Comparison of ENCODE assay signal across 11 cellular contexts in genomic region chr1:115764541-115764940, GRCh38. TPM values are rescaled to one million over a fixed set of nuclear protein-coding genes. Genes with fewer than 3 reads are reported as not detected.
DNase-seq lines count a peak whose midpoint lies in the region; ATAC-seq and TF ChIP-seq lines count a peak whose summit lies in the region.
"Had no signal": no experiment of that assay in that cellular context is flagged by ENCODE, and none has a peak within 500 bp of the region (broad histone marks: within the 10 kb centered on the region; RNA-seq: fewer than 3 reads in every experiment).

No MANE protein-coding gene starts in this region.

- H3K4me3 ChIP-seq in gastroesophageal sphincter = no peak overlapping the region
- H3K4me3 ChIP-seq in tibial nerve = no peak overlapping the region
- H3K4me3 ChIP-seq in testis = no peak overlapping the region

- 8% methylated on average over 1 of the region's 1 CpG; no CpG with 5 or more reads in 1 of the 2 donors for WGBS in gastroesophageal sphincter (ENCODE audit: low coverage in 1 of 2), 2 donors
- WGBS in tibial nerve, 2 donors = 13 to 15% methylated on average over 1 of the region's 1 CpG
- 12 to 23% methylated on average over 1 of the region's 1 CpG for WGBS in testis, 2 donors

- H3K9me3 ChIP-seq in gastroesophageal sphincter (no peaks in the 10 kb centered on the region), tibial nerve (peaks cover 0 to 4% (median 0%) of the 10 kb centered on the region in 4 donors), testis (no peaks in the 10 kb centered on the region)

- intact Hi-C loops in testis (cut with DNase I; ENCODE audit: low total_unique reads) = no loop called here

- H3K36me3 ChIP-seq in gastroesophageal sphincter (peaks cover 0 to 3% of the 10 kb centered on the region in 2 donors), tibial nerve (no peaks in the 10 kb centered on the region), testis (ENCODE audit: low read depth, missing control alignments) (no peaks in the 10 kb centered on the region)

- DNase-seq in NCI-H82 (lab: John Stamatoyannopoulos, UW) = peak; percentile 32
- no peak for DNase-seq in NCI-H82 treated with DMSO at 0.1 percent for 48 hours (lab: John Stamatoyannopoulos, UW; ENCODE audit: unreplicated experiment)
- DNase-seq in RKO (ENCODE audit: low spot score) = peak; percentile 20
- DNase-seq in tibial nerve (ENCODE audit: low spot score in 2 of 2) = no peak
- DNase-seq in testis = no peak
- DNase-seq: head of caudate nucleus had no signal

- ATAC-seq in gastroesophageal sphincter = no peak
- no peak for ATAC-seq in GM18907 (IDR thresholded peaks at IDR 0.05; ENCODE audit: unreplicated experiment)
- ATAC-seq in HG02610 (IDR thresholded peaks at IDR 0.05; ENCODE audit: unreplicated experiment) = no peak
- ATAC-seq: stimulated activated effector memory CD8-positive, alpha-beta T cell treated with anti-CD3 and anti-CD28 coated beads, Interleukin-12 subunit alpha, Interleukin-12 subunit beta, amount 100 ng/mL, for 72 hours had no signal

- H3K4me1 ChIP-seq in gastroesophageal sphincter (peaks cover 2 to 40% (median 3%) of the 10 kb centered on the region in 3 donors), tibial nerve (no peaks in the 10 kb centered on the region), testis (no peaks in the 10 kb centered on the region)

- TF ChIP-seq CTCF in gastroesophageal sphincter (IDR thresholded peaks at IDR 0.05) (peak; percentile 12 to 52 (median 38)), tibial nerve (IDR thresholded peaks at IDR 0.05) (peak; percentile 18 to 54 (median 28)), testis (IDR thresholded peaks at IDR 0.05) (no peak)

- no peaks in the 10 kb centered on the region for H3K27me3 ChIP-seq in gastroesophageal sphincter
- H3K27me3 ChIP-seq in tibial nerve = no peaks in the 10 kb centered on the region
- H3K27me3 ChIP-seq in testis = no peaks in the 10 kb centered on the region

- peak overlapping the region in 2 of 4 donors; percentile 84 to 86 for H3K27ac ChIP-seq in gastroesophageal sphincter
- no peak overlapping the region for H3K27ac ChIP-seq in tibial nerve
- no peak overlapping the region for H3K27ac ChIP-seq in testis

- TF ChIP-seq POLR2A in gastroesophageal sphincter (IDR thresholded peaks at IDR 0.05) (no peak), tibial nerve (IDR thresholded peaks at IDR 0.05) (no peak), testis (IDR thresholded peaks at IDR 0.05) (no peak)

- TF ChIP-seq EP300 in gastroesophageal sphincter (IDR thresholded peaks at IDR 0.05) (no peak), tibial nerve (IDR thresholded peaks at IDR 0.05) (peak in 1 of 2 donors; percentile 13)

RNA-seq across cellular contexts. Expression of gene CASQ2, which starts 4.0 kb away (rescaled TPM):
- total RNA-seq in gastroesophageal sphincter (100 to 1,000 TPM in 3 of 4 donors, 10 to 100 TPM in 1; 86.2 to 147 (median 133) TPM), tibial nerve (1 to 10 TPM; 3.6 to 7.3 (median 5.8) TPM), testis (1 to 10 TPM in 1 of 2 donors, under 1 TPM in 1; 0.74 to 1.9 TPM)
- 8.6 TPM for polyA plus RNA-seq in testis (ENCODE audit: insufficient read depth, low read depth, low replicate concordance)
- total RNA-seq: G401 had no signal

Comparison
In these comparisons a context has a peak if more than half of its experiments do, and no peak if none do; other contexts are left out.
1. DNase-seq: peak in NCI-H82 (single experiment) and RKO (single experiment); none in NCI-H82 treated with DMSO at 0.1 percent for 48 hours (single experiment), tibial nerve (0 of 2) and testis (single experiment).
2. CTCF ChIP-seq: peak in gastroesophageal sphincter (4 of 4) and tibial nerve (5 of 5); none in testis (0 of 3).
3. RNA of gene CASQ2, which starts 4.0 kb away (total RNA-seq): 86.2 to 147 TPM in gastroesophageal sphincter; 3.6 to 7.3 TPM in tibial nerve and 0.74 to 1.9 TPM in testis; every median in the first group is over 10 times any median in the second.